Comparison of ENCODE assay signal across 16 cellular contexts in genomic region chr3:150254199-150254786, GRCh38.
A peak's percentile ranks its signal among the peaks of the same experiment; 100 is the strongest.
DNase-seq lines count a peak whose midpoint lies in the region; TF ChIP-seq lines count a peak whose summit lies in the region.
"Had no signal": no experiment of that assay in that cellular context is flagged by ENCODE, and none has a peak within 500 bp of the region (broad histone marks: within the 10 kb centered on the region; RNA-seq: fewer than 3 reads in every experiment).

No MANE protein-coding gene starts in this region.

- no peak overlapping the region for H3K9ac ChIP-seq in subcutaneous abdominal adipose tissue (ENCODE audit: low read length in 5 of 5)
- H3K9ac ChIP-seq: SK-N-SH had no signal

- H3K36me3 Mint-ChIP-seq in mesothelial cell of epicardium, result peaks cover 1% of the 10 kb centered on the region
- H3K36me3 Mint-ChIP-seq in T-helper 2 cell treated with Interferon-gamma antibody and Interleukin-4, amounts not matched to agents 5 μg/mL and 100 μg/mL, for 36 hours (ENCODE audit: low read depth), result no peaks in the 10 kb centered on the region
- H3K36me3 Mint-ChIP-seq: immature natural killer cell had no signal

- TF ChIP-seq EP300 in esophagus muscularis mucosa (IDR thresholded peaks at IDR 0.05), result no peak

- 69% methylated on average over 4 of the region's 4 CpGs for WGBS in esophagus muscularis mucosa

- no peaks in the 10 kb centered on the region for H3K27me3 ChIP-seq in ascending aorta
- no peaks in the 10 kb centered on the region for H3K27me3 ChIP-seq in esophagus muscularis mucosa
- no peaks in the 10 kb centered on the region for H3K27me3 ChIP-seq in subcutaneous abdominal adipose tissue (ENCODE audit: control insufficient read depth in 5 of 5, insufficient read depth in 4 of 5, low read length in 5 of 5)
- H3K27me3 ChIP-seq: neutrophil had no signal

- peak overlapping the region; percentile 86 to 92 for H3K27ac ChIP-seq in ascending aorta
- peak overlapping the region; percentile 72 to 81 (median 78) for H3K27ac ChIP-seq in esophagus muscularis mucosa (replicated peaks in 1 of 4)
- H3K27ac ChIP-seq in subcutaneous abdominal adipose tissue (ENCODE audit: low read depth, low read length), result peak overlapping the region; percentile 64
- H3K27ac ChIP-seq: neutrophil had no signal

- H3K27ac Mint-ChIP-seq in mesothelial cell of epicardium, result peak overlapping the region; percentile 56
- H3K27ac Mint-ChIP-seq in T-helper 2 cell treated with Interferon-gamma antibody and Interleukin-4, amounts not matched to agents 5 μg/mL and 100 μg/mL, for 36 hours, result no peak overlapping the region
- H3K27ac Mint-ChIP-seq: dendritic cell treated with granulocyte-macrophage colony-stimulating factor and Interleukin-4, amounts not matched to agents 40 ng/mL and 50 ng/mL, for 4 days; immature natural killer cell had no signal

- H3K4me1 ChIP-seq in ascending aorta (peaks cover 16 to 39% of the 10 kb centered on the region in 2 donors), esophagus muscularis mucosa (peaks cover 23 to 66% (median 58%) of the 10 kb centered on the region in 4 donors), subcutaneous abdominal adipose tissue (ENCODE audit: control insufficient read depth in 5 of 5, insufficient read depth in 5 of 5, low read length in 5 of 5) (peaks cover 4 to 47% (median 25%) of the 10 kb centered on the region in 5 donors)

- TF ChIP-seq POLR2A in esophagus muscularis mucosa (IDR thresholded peaks at IDR 0.05; ENCODE audit: low read depth), result no peak

- no peak overlapping the region for H3K4me3 ChIP-seq in ascending aorta
- no peak overlapping the region for H3K4me3 ChIP-seq in esophagus muscularis mucosa
- no peak overlapping the region for H3K4me3 ChIP-seq in subcutaneous abdominal adipose tissue (ENCODE audit: low read depth in 1 of 5, low read length in 5 of 5)

- no peak overlapping the region for H3K4me3 Mint-ChIP-seq in mesothelial cell of epicardium
- no peak overlapping the region for H3K4me3 Mint-ChIP-seq in T-helper 2 cell treated with Interferon-gamma antibody and Interleukin-4, amounts not matched to agents 5 μg/mL and 100 μg/mL, for 36 hours
- H3K4me3 Mint-ChIP-seq: dendritic cell treated with granulocyte-macrophage colony-stimulating factor and Interleukin-4, amounts not matched to agents 40 ng/mL and 50 ng/mL, for 4 days; immature natural killer cell had no signal

- intact Hi-C loops in ascending aorta (cut with DNase I), result loop anchor here (1.0 to 5.0 kb wide), 2 partner anchors 37 to 154 kb away; partner anchors contain the start of gene TSC22D2
- intact Hi-C loops in esophagus muscularis mucosa (cut with DNase I), result no loop called here

- peaks cover 43% of the 10 kb centered on the region for H3K4me1 Mint-ChIP-seq in mesothelial cell of epicardium
- no peaks in the 10 kb centered on the region for H3K4me1 Mint-ChIP-seq in T-helper 2 cell treated with Interferon-gamma antibody and Interleukin-4, amounts not matched to agents 5 μg/mL and 100 μg/mL, for 36 hours (ENCODE audit: low read depth)

- peaks cover under 1% of the 10 kb centered on the region for H3K9me3 Mint-ChIP-seq in mesothelial cell of epicardium
- H3K9me3 Mint-ChIP-seq in T-helper 2 cell treated with Interferon-gamma antibody and Interleukin-4, amounts not matched to agents 5 μg/mL and 100 μg/mL, for 36 hours, result no peaks in the 10 kb centered on the region
- H3K9me3 Mint-ChIP-seq: dendritic cell treated with granulocyte-macrophage colony-stimulating factor and Interleukin-4, amounts not matched to agents 40 ng/mL and 50 ng/mL, for 4 days; immature natural killer cell had no signal

- no peaks in the 10 kb centered on the region for H3K9me3 ChIP-seq in ascending aorta
- no peaks in the 10 kb centered on the region for H3K9me3 ChIP-seq in esophagus muscularis mucosa
- H3K9me3 ChIP-seq in subcutaneous abdominal adipose tissue (ENCODE audit: control insufficient read depth in 5 of 5, low read length in 5 of 5), result no peaks in the 10 kb centered on the region
- H3K9me3 ChIP-seq: neutrophil, SK-N-SH had no signal

- TF ChIP-seq CTCF in ascending aorta (IDR thresholded peaks at IDR 0.05) (no peak), esophagus muscularis mucosa (IDR thresholded peaks at IDR 0.05) (no peak), mesothelial cell of epicardium (IDR thresholded peaks at IDR 0.05; ENCODE audit: unreplicated experiment) (no peak), GM10266 (IDR thresholded peaks at IDR 0.05; ENCODE audit: control insufficient read depth, insufficient read depth, low read depth, missing control alignments) (no peak)

- DNase-seq in ascending aorta (ENCODE audit: low spot score in 2 of 2), result peak in 1 of 2 donors; percentile 82
- DNase-seq in esophagus muscularis mucosa (ENCODE audit: extremely low spot score), result no peak
- no peak for DNase-seq in mesothelial cell of epicardium (ENCODE audit: low spot score in 2 of 2, unreplicated experiment in 2 of 2)
- no peak for DNase-seq in GM10266 (ENCODE audit: extremely low spot score)
- no peak for DNase-seq in T-helper 2 cell treated with Interferon-gamma antibody and Interleukin-4, amounts not matched to agents 5 μg/mL and 100 μg/mL, for 36 hours (ENCODE audit: low spot score)
- DNase-seq in ecto neural progenitor cell (ENCODE audit: low spot score), result no peak
- DNase-seq: activated CD4-positive, alpha-beta T cell treated with anti-CD3 and anti-CD28 coated beads for 4 hours; activated gamma-delta T cell treated with Interleukin-2 at 50 U/mL for 16 hours; immature natural killer cell; mesendoderm; NCI-H526 treated with DMSO at 0.1 percent for 48 hours; SK-N-SH; stimulated activated CD4-positive, alpha-beta T cell treated with anti-CD3 and anti-CD28 coated beads, Interleukin-4, amount 100 ng/mL, for 24 hours had no signal

- no peaks in the 10 kb centered on the region for H3K27me3 Mint-ChIP-seq in mesothelial cell of epicardium (ENCODE audit: low read depth)
- H3K27me3 Mint-ChIP-seq in T-helper 2 cell treated with Interferon-gamma antibody and Interleukin-4, amounts not matched to agents 5 μg/mL and 100 μg/mL, for 36 hours (ENCODE audit: low read depth), result peaks cover 13% of the 10 kb centered on the region
- H3K27me3 Mint-ChIP-seq: dendritic cell treated with granulocyte-macrophage colony-stimulating factor and Interleukin-4, amounts not matched to agents 40 ng/mL and 50 ng/mL, for 4 days had no signal

- H3K36me3 ChIP-seq in ascending aorta (no peaks in the 10 kb centered on the region), esophagus muscularis mucosa (no peaks in the 10 kb centered on the region), subcutaneous abdominal adipose tissue (ENCODE audit: control insufficient read depth in 5 of 5, insufficient read depth in 5 of 5, low read length in 5 of 5) (no peaks in the 10 kb centered on the region)
- H3K36me3 ChIP-seq: neutrophil had no signal
